In genomic region chr3:81776643-81777042, GRCh38 we compare ENCODE assay signal across 20 cellular contexts.
"Had no signal": no experiment of that assay in that cellular context is flagged by ENCODE, and none has a peak within 500 bp of the region (broad histone marks: within the 10 kb centered on the region; RNA-seq: fewer than 3 reads in every experiment).

No MANE protein-coding gene starts in this region.

- H3K4me3 ChIP-seq: coronary artery, hepatocyte, pancreas, testis, upper lobe of right lung had no signal

- H3K4me3 Mint-ChIP-seq: activated B cell treated with CpG ODN at 0.5 μM for 24 hours; activated CD4-positive, alpha-beta T cell treated with anti-CD3 and anti-CD28 coated beads, Interleukin-2, amount 10 ng/mL, durations not matched to agents 7 days and 5 days; neural crest cell; stimulated activated naive CD8-positive, alpha-beta T cell treated with anti-CD3 and anti-CD28 coated beads, Interleukin-15, amount 100 ng/mL, for 72 hours had no signal

- H3K9me3 ChIP-seq: pancreas, testis, upper lobe of right lung had no signal

- H3K79me2 ChIP-seq: hepatocyte had no signal

- H3K27me3 ChIP-seq: hepatocyte, pancreas, testis, upper lobe of right lung had no signal

- ATAC-seq: left ventricle myocardium superior; pancreas; stimulated activated naive CD8-positive, alpha-beta T cell treated with anti-CD3 and anti-CD28 coated beads, Interleukin-15, amount 100 ng/mL, for 72 hours; upper lobe of right lung had no signal

- H3K36me3 ChIP-seq: pancreas, upper lobe of right lung had no signal

- H2AFZ ChIP-seq: hepatocyte had no signal

- H3K9me3 Mint-ChIP-seq: activated T-helper 2 cell treated with anti-CD3 and anti-CD28 coated beads, Interferon-gamma antibody, Interleukin-2, Interleukin-4, amounts not matched to agents 10 μg/mL and 5 μg/mL and 100 μg/mL, durations not matched to agents 14 hours and 24 hours and 36 hours had no signal

- H3K4me1 ChIP-seq: upper lobe of right lung had no signal

- H3K4me1 Mint-ChIP-seq: activated B cell treated with CpG ODN at 0.5 μM for 24 hours; activated CD4-positive, alpha-beta T cell treated with anti-CD3 and anti-CD28 coated beads, Interleukin-2, amount 10 ng/mL, durations not matched to agents 7 days and 5 days; stimulated activated naive CD8-positive, alpha-beta T cell treated with anti-CD3 and anti-CD28 coated beads, Interleukin-15, amount 100 ng/mL, for 72 hours had no signal

- FAIRE-seq: kidney, pancreas, TTC549 had no signal

- H3K27ac Mint-ChIP-seq: activated B cell treated with CpG ODN at 0.5 μM for 24 hours; activated CD4-positive, alpha-beta T cell treated with anti-CD3 and anti-CD28 coated beads, Interleukin-2, amount 10 ng/mL, durations not matched to agents 7 days and 5 days; activated T-helper 2 cell treated with anti-CD3 and anti-CD28 coated beads, Interferon-gamma antibody, Interleukin-2, Interleukin-4, amounts not matched to agents 10 μg/mL and 5 μg/mL and 100 μg/mL, durations not matched to agents 14 hours and 24 hours and 36 hours; stimulated activated naive CD8-positive, alpha-beta T cell treated with anti-CD3 and anti-CD28 coated beads, Interleukin-15, amount 100 ng/mL, for 72 hours had no signal

- H3K27ac ChIP-seq: coronary artery, hepatocyte, pancreas, testis, upper lobe of right lung had no signal

- DNase-seq: activated B cell treated with CpG ODN at 0.5 μM for 24 hours; activated CD4-positive, alpha-beta T cell treated with anti-CD3 and anti-CD28 coated beads, Interleukin-2, amount 10 ng/mL, durations not matched to agents 7 days and 5 days; activated CD8-positive, alpha-beta memory T cell treated with anti-CD3 and anti-CD28 coated beads for 24 hours; activated naive CD4-positive, alpha-beta T cell treated with anti-CD3 and anti-CD28 coated beads, Interleukin-2, amount 50 U/mL, for 16 hours; caudate nucleus; effector CD8-positive, alpha-beta T cell; kidney; left ventricle myocardium superior; pancreas; retina; stimulated activated CD4-positive, alpha-beta T cell treated with anti-CD3 and anti-CD28 coated beads, Interleukin-15, amount 100 ng/mL, for 24 hours; stimulated activated CD4-positive, alpha-beta T cell treated with anti-CD3 and anti-CD28 coated beads, Interleukin-4, amount 100 ng/mL, for 24 hours; stimulated activated naive CD8-positive, alpha-beta T cell treated with anti-CD3 and anti-CD28 coated beads, Interleukin-15, amount 100 ng/mL, for 72 hours; testis; upper lobe of right lung had no signal

- H3K4me2 ChIP-seq: hepatocyte had no signal
